ENCODE assay signal across 11 cellular contexts in genomic region chr16:53511084-53511402, GRCh38. TPM values are rescaled to one million over a fixed set of nuclear protein-coding genes. Genes with fewer than 3 reads are reported as not detected.
DNase-seq lines count a peak whose midpoint lies in the region; ATAC-seq, FAIRE-seq and TF ChIP-seq lines count a peak whose summit lies in the region.
"Had no signal": no experiment of that assay in that cellular context is flagged by ENCODE, and none has a peak within 500 bp of the region (broad histone marks: within the 10 kb centered on the region; RNA-seq: fewer than 3 reads in every experiment).

No MANE protein-coding gene starts in this region.

- H3K23ac ChIP-seq in H1 (ENCODE audit: insufficient read length) (no peak overlapping the region), mesenchymal stem cell (ENCODE audit: low read length in 2 of 2) (no peak overlapping the region)

- no peak overlapping the region for H3K4me3 ChIP-seq in breast epithelium
- H3K4me3 ChIP-seq in H1 (ENCODE audit: extremely low read depth in 1 of 4, insufficient read depth in 2 of 4, low read depth in 3 of 4, low read length in 4 of 4) = no peak overlapping the region
- no peak overlapping the region for H3K4me3 ChIP-seq in mesenchymal stem cell (ENCODE audit: insufficient read depth in 1 of 2, low read depth in 1 of 2, low read length in 2 of 2)
- no peak overlapping the region for H3K4me3 ChIP-seq in upper lobe of left lung
- H3K4me3 ChIP-seq in testis = no peak overlapping the region

- H4K91ac ChIP-seq in H1 (replicated peaks; ENCODE audit: insufficient read length, low read length) (no peak overlapping the region), mesenchymal stem cell (ENCODE audit: low read length) (no peak overlapping the region)

- no peak overlapping the region for H3K27ac Mint-ChIP-seq in MCF 10A (ENCODE audit: low read depth, unreplicated experiment)
- H3K27ac Mint-ChIP-seq in activated T-helper 2 cell treated with anti-CD3 and anti-CD28 coated beads, Interferon-gamma antibody, Interleukin-2, Interleukin-4, amounts not matched to agents 10 μg/mL and 5 μg/mL and 100 μg/mL, durations not matched to agents 14 hours and 24 hours and 36 hours = no peak overlapping the region
- H3K27ac Mint-ChIP-seq: nephron progenitor cell had no signal

- no peak overlapping the region for H4K5ac ChIP-seq in H1 (ENCODE audit: insufficient read length, low read depth, low read length)

- ATAC-seq in upper lobe of left lung (ENCODE audit: low FRiP score in 2 of 2) (peak in 1 of 2 donors; percentile 80), HG03097 (IDR thresholded peaks at IDR 0.05; ENCODE audit: low FRiP score, unreplicated experiment) (no peak)

- peak overlapping the region; percentile 71 to 78 for H3K27ac ChIP-seq in breast epithelium
- H3K27ac ChIP-seq in H1 (ENCODE audit: low read depth, low read length) = no peak overlapping the region
- no peak overlapping the region for H3K27ac ChIP-seq in mesenchymal stem cell (ENCODE audit: low read length, poor library complexity, severe bottlenecking)
- peak overlapping the region; percentile 21 to 60 (median 44) for H3K27ac ChIP-seq in upper lobe of left lung
- H3K27ac ChIP-seq in testis = no peak overlapping the region

- H2BK15ac ChIP-seq in H1 (ENCODE audit: low read length) = no peak overlapping the region
- no peak overlapping the region for H2BK15ac ChIP-seq in mesenchymal stem cell (ENCODE audit: low read depth, poor library complexity, severe bottlenecking)

- POLR2A ChIA-PET in MCF 10A (lab: Yijun Ruan, JAX) = no interaction called here
- POLR2A ChIA-PET in H1 (lab: Charles Lee; ENCODE audit: partially characterized antibody) = no interaction called here

- no peaks in the 10 kb centered on the region for H3K4me1 ChIP-seq in breast epithelium
- peaks cover 0 to 2% (median 0%) of the 10 kb centered on the region in 4 experiments; a peak in 1 of 7 replicates for H3K4me1 ChIP-seq in H1 (replicated peaks in 1 of 4; ENCODE audit: control insufficient read depth in 3 of 4, insufficient read depth in 4 of 4, low read length in 3 of 4)
- peaks cover 3% of the 10 kb centered on the region for H3K4me1 ChIP-seq in mesenchymal stem cell (ENCODE audit: control insufficient read depth, insufficient read depth, low read depth, low read length)
- H3K4me1 ChIP-seq in upper lobe of left lung = peaks cover 18 to 28% (median 21%) of the 10 kb centered on the region in 4 donors
- peaks cover 5% of the 10 kb centered on the region for H3K4me1 ChIP-seq in testis

- H2AK5ac ChIP-seq in H1 (ENCODE audit: low read depth, low read length) (no peak overlapping the region), mesenchymal stem cell (ENCODE audit: low read length, severe bottlenecking) (no peak overlapping the region)

- H3K18ac ChIP-seq in H1 (ENCODE audit: extremely low read depth, low read length) = no peak overlapping the region
- H3K18ac ChIP-seq in mesenchymal stem cell (ENCODE audit: low read depth in 1 of 2, low read length in 2 of 2) = no peak overlapping the region

- no peak overlapping the region for H2BK12ac ChIP-seq in H1 (ENCODE audit: low read depth, low read length)
- H2BK12ac ChIP-seq in mesenchymal stem cell (ENCODE audit: low read length in 2 of 2) = no peak overlapping the region

- H3K9me3 ChIP-seq in breast epithelium (no peaks in the 10 kb centered on the region), H1 (ENCODE audit: insufficient read depth in 2 of 2, low read depth in 1 of 2, low read length in 1 of 2) (peaks cover 9 to 10% of the 10 kb centered on the region in 2 experiments; a peak in 2 of 4 replicates), mesenchymal stem cell (ENCODE audit: control insufficient read depth, low read length) (no peaks in the 10 kb centered on the region), upper lobe of left lung (no peaks in the 10 kb centered on the region), testis (no peaks in the 10 kb centered on the region)

- TF ChIP-seq RAD21 in H1 (IDR thresholded peaks at IDR 0.05 in 1 of 2, conservative IDR thresholded peaks at IDR 0.05 in 1 of 2; ENCODE audit: low read depth in 2 of 2, low read length in 2 of 2) = no peak

- H3K27me3 Mint-ChIP-seq in MCF 10A (ENCODE audit: insufficient read depth, unreplicated experiment) = no peaks in the 10 kb centered on the region
- H3K27me3 Mint-ChIP-seq in activated T-helper 2 cell treated with anti-CD3 and anti-CD28 coated beads, Interferon-gamma antibody, Interleukin-2, Interleukin-4, amounts not matched to agents 10 μg/mL and 5 μg/mL and 100 μg/mL, durations not matched to agents 14 hours and 24 hours and 36 hours (ENCODE audit: low read depth) = no peaks in the 10 kb centered on the region
- H3K27me3 Mint-ChIP-seq: IgD-negative memory B cell had no signal

- BruUV-seq in MCF 10A (replicated peaks; lab: Mats Ljungman, UMichigan) = no TSS peak

- no peaks in the 10 kb centered on the region for H4K20me1 ChIP-seq in H1 (replicated peaks in 1 of 2; ENCODE audit: control insufficient read depth in 1 of 2, insufficient read depth in 2 of 2, low read length in 2 of 2)

- CTCF ChIA-PET in MCF 10A (lab: Yijun Ruan, JAX) (interaction anchor here (1.0 kb wide), 1 partner anchor 13 kb away, joined by 3 read pairs; no protein-coding TSS in a partner anchor), H1 (lab: Charles Lee; ENCODE audit: partially characterized antibody) (no interaction called here)

- H2BK120ac ChIP-seq in H1 (replicated peaks; ENCODE audit: low read depth, low read length) (no peak overlapping the region), mesenchymal stem cell (ENCODE audit: low read depth, low read length) (no peak overlapping the region)

- no peak for DNase-seq in breast epithelium (ENCODE audit: low spot score in 2 of 2)
- DNase-seq in MCF 10A (ENCODE audit: unreplicated experiment) = no peak
- DNase-seq in H1 (ENCODE audit: low read depth in 1 of 2, low spot score in 2 of 2) = no peak
- DNase-seq in mesenchymal stem cell = no peak
- DNase-seq in upper lobe of left lung = no peak
- no peak for DNase-seq in activated T-helper 2 cell treated with anti-CD3 and anti-CD28 coated beads, Interferon-gamma antibody, Interleukin-2, Interleukin-4, amounts not matched to agents 10 μg/mL and 5 μg/mL and 100 μg/mL, durations not matched to agents 14 hours and 24 hours and 36 hours (ENCODE audit: low spot score)
- no peak for DNase-seq in testis

- TF ChIP-seq EP300 in H1 (IDR thresholded peaks at IDR 0.05; ENCODE audit: borderline replicate concordance in 1 of 2, low read depth in 2 of 2, low read length in 2 of 2) = no peak
- no peak for TF ChIP-seq EP300 in upper lobe of left lung (IDR thresholded peaks at IDR 0.05)

- H3K9ac ChIP-seq in H1 (replicated peaks in 1 of 4; ENCODE audit: extremely low read depth in 1 of 4, low read depth in 3 of 4, low read length in 3 of 4) (no peak overlapping the region), mesenchymal stem cell (ENCODE audit: low read length) (peak overlapping the region; percentile 43)

- no peak overlapping the region for H2BK5ac ChIP-seq in H1 (ENCODE audit: low read depth, low read length)
- no peak overlapping the region for H2BK5ac ChIP-seq in mesenchymal stem cell (ENCODE audit: low read depth, low read length, poor library complexity, severe bottlenecking)

- no peak overlapping the region for H3K4me3 Mint-ChIP-seq in MCF 10A (ENCODE audit: unreplicated experiment)
- no peak overlapping the region for H3K4me3 Mint-ChIP-seq in activated T-helper 2 cell treated with anti-CD3 and anti-CD28 coated beads, Interferon-gamma antibody, Interleukin-2, Interleukin-4, amounts not matched to agents 10 μg/mL and 5 μg/mL and 100 μg/mL, durations not matched to agents 14 hours and 24 hours and 36 hours (ENCODE audit: low read depth)
- H3K4me3 Mint-ChIP-seq: activated T-cell treated with anti-CD3 and anti-CD28 coated beads, Interleukin-2, amount 50 U/mL, for 4 hours; nephron progenitor cell had no signal

- H2AFZ ChIP-seq in H1 (ENCODE audit: low read length) (peak overlapping the region; percentile 40; the same call in 1 of the 2 replicates), mesenchymal stem cell (ENCODE audit: low read depth, low read length) (no peak overlapping the region)

- WGBS in H1 (ENCODE audit: extremely low coverage in 1 of 2, insufficient coverage in 1 of 2, insufficient read length in 1 of 2, insufficient replicate concordance in 2 of 2, low coverage in 1 of 2, low lambda C conversion rate in 2 of 2, missing lambda C conversion rate in 1 of 2), 2 experiments = 87% methylated on average over 6 of the region's 6 CpGs; no CpG with 5 or more reads in 1 of the 2 experiments
- 90% methylated on average over 6 of the region's 6 CpGs for WGBS in mesenchymal stem cell
- WGBS in upper lobe of left lung, 2 donors = 83 to 93% methylated on average over 6 of the region's 6 CpGs
- 78 to 80% methylated on average over 6 of the region's 6 CpGs for whole genome bisulfite sequencing in testis, 2 donors

- TF ChIP-seq POLR2A in breast epithelium (IDR thresholded peaks at IDR 0.05) (no peak), H1 (IDR thresholded peaks at IDR 0.05; ENCODE audit: control extremely low read depth in 1 of 2, low read depth in 2 of 2, low read length in 2 of 2) (no peak), upper lobe of left lung (IDR thresholded peaks at IDR 0.05) (no peak), testis (IDR thresholded peaks at IDR 0.05) (no peak)

- TF ChIP-seq CTCF in breast epithelium (IDR thresholded peaks at IDR 0.05) = no peak
- TF ChIP-seq CTCF in MCF 10A (IDR thresholded peaks at IDR 0.05; ENCODE audit: unreplicated experiment) = no peak
- no peak for TF ChIP-seq CTCF in H1 (IDR thresholded peaks at IDR 0.05; ENCODE audit: control extremely low read depth in 1 of 3, insufficient read depth in 1 of 3, low read depth in 1 of 3, low read length in 3 of 3)
- no peak for TF ChIP-seq CTCF in upper lobe of left lung (IDR thresholded peaks at IDR 0.05)
- TF ChIP-seq CTCF in testis (IDR thresholded peaks at IDR 0.05) = no peak

- H3K36me3 ChIP-seq in breast epithelium (no peaks in the 10 kb centered on the region), H1 (ENCODE audit: control insufficient read depth in 2 of 4, insufficient read depth in 4 of 4, low read length in 3 of 4) (no peaks in the 10 kb centered on the region), mesenchymal stem cell (ENCODE audit: control insufficient read depth in 1 of 2, insufficient read depth in 2 of 2, low read depth in 1 of 2, low read length in 2 of 2) (no peaks in the 10 kb centered on the region), upper lobe of left lung (no peaks in the 10 kb centered on the region), testis (ENCODE audit: low read depth, missing control alignments) (no peaks in the 10 kb centered on the region)

- no peak overlapping the region for H3K4ac ChIP-seq in H1 (replicated peaks; ENCODE audit: insufficient read length, low read depth, low read length)
- no peak overlapping the region for H3K4ac ChIP-seq in mesenchymal stem cell (ENCODE audit: low read depth in 1 of 2, low read length in 2 of 2)

- no peaks in the 10 kb centered on the region for H3K23me2 ChIP-seq in H1 (ENCODE audit: low read depth, low read length)

- H3K36me3 Mint-ChIP-seq in MCF 10A (ENCODE audit: insufficient read depth, unreplicated experiment) = no peaks in the 10 kb centered on the region
- H3K36me3 Mint-ChIP-seq in activated T-helper 2 cell treated with anti-CD3 and anti-CD28 coated beads, Interferon-gamma antibody, Interleukin-2, Interleukin-4, amounts not matched to agents 10 μg/mL and 5 μg/mL and 100 μg/mL, durations not matched to agents 14 hours and 24 hours and 36 hours (ENCODE audit: low read depth) = peaks cover 6% of the 10 kb centered on the region

- H3K4me2 ChIP-seq in H1 (ENCODE audit: insufficient read depth in 1 of 2, low read depth in 2 of 2, low read length in 2 of 2) = no peak overlapping the region
- H3K4me2 ChIP-seq in mesenchymal stem cell (ENCODE audit: low read length, poor library complexity, severe bottlenecking) = no peak overlapping the region

- no peaks in the 10 kb centered on the region for H3K79me2 ChIP-seq in H1 (ENCODE audit: control insufficient read depth in 1 of 2, insufficient read depth in 2 of 2, low read length in 2 of 2)

- H3K14ac ChIP-seq in H1 (ENCODE audit: insufficient read length) (no peak overlapping the region), mesenchymal stem cell (ENCODE audit: low read length in 2 of 2) (no peak overlapping the region)

- H2BK20ac ChIP-seq in H1 (ENCODE audit: low read length) = no peak overlapping the region

- H3K4me1 Mint-ChIP-seq in MCF 10A (ENCODE audit: insufficient read depth, unreplicated experiment) = no peaks in the 10 kb centered on the region
- H3K4me1 Mint-ChIP-seq in activated T-helper 2 cell treated with anti-CD3 and anti-CD28 coated beads, Interferon-gamma antibody, Interleukin-2, Interleukin-4, amounts not matched to agents 10 μg/mL and 5 μg/mL and 100 μg/mL, durations not matched to agents 14 hours and 24 hours and 36 hours (ENCODE audit: low read depth) = peaks cover 28% of the 10 kb centered on the region

- intact Hi-C loops in breast epithelium (cut with DNase I; ENCODE audit: low total_unique reads) = no loop called here
- intact Hi-C loops in MCF 10A (cut with micrococcal nuclease) = loop anchor here (2.0 to 5.0 kb wide), 3 partner anchors 534 to 1442 kb away; no protein-coding TSS in a partner anchor
- intact Hi-C loops in activated T-helper 2 cell treated with anti-CD3 and anti-CD28 coated beads, Interferon-gamma antibody, Interleukin-2, Interleukin-4, amounts not matched to agents 10 μg/mL and 5 μg/mL and 100 μg/mL, durations not matched to agents 14 hours and 24 hours and 36 hours (cut with micrococcal nuclease) = loop anchor here (2.0 kb wide), 1 partner anchor 76 kb away; the partner anchor contains the start of gene RBL2
- intact Hi-C loops in testis (cut with DNase I; ENCODE audit: low total_unique reads) = no loop called here

- no peaks in the 10 kb centered on the region for H3K27me3 ChIP-seq in breast epithelium
- H3K27me3 ChIP-seq in H1 (replicated peaks in 1 of 4; ENCODE audit: control insufficient read depth in 3 of 4, extremely low read depth in 1 of 4, insufficient read depth in 3 of 4, low read length in 3 of 4) = no peaks in the 10 kb centered on the region
- no peaks in the 10 kb centered on the region for H3K27me3 ChIP-seq in mesenchymal stem cell (ENCODE audit: control insufficient read depth in 1 of 2, insufficient read depth in 1 of 2, low read length in 2 of 2)
- H3K27me3 ChIP-seq in upper lobe of left lung = no peaks in the 10 kb centered on the region
- no peaks in the 10 kb centered on the region for H3K27me3 ChIP-seq in testis

- no peak overlapping the region for H4K8ac ChIP-seq in H1 (ENCODE audit: extremely low read depth, insufficient read depth, low read length)
- no peak overlapping the region for H4K8ac ChIP-seq in mesenchymal stem cell (ENCODE audit: low read length)

- H3K79me1 ChIP-seq in H1 (ENCODE audit: low read depth, low read length) = no peaks in the 10 kb centered on the region
- H3K79me1 ChIP-seq in mesenchymal stem cell (replicated peaks; ENCODE audit: low read length, poor library complexity, severe bottlenecking) = no peaks in the 10 kb centered on the region

- no peak overlapping the region for H3K56ac ChIP-seq in H1 (replicated peaks; ENCODE audit: insufficient read length, low read depth, low read length)

- FAIRE-seq in H1 (lab: Jason Lieb, UNC) = no peak

- H3K9me3 Mint-ChIP-seq in MCF 10A (ENCODE audit: unreplicated experiment) = no peaks in the 10 kb centered on the region
- H3K9me3 Mint-ChIP-seq in activated T-helper 2 cell treated with anti-CD3 and anti-CD28 coated beads, Interferon-gamma antibody, Interleukin-2, Interleukin-4, amounts not matched to agents 10 μg/mL and 5 μg/mL and 100 μg/mL, durations not matched to agents 14 hours and 24 hours and 36 hours = peaks cover 8% of the 10 kb centered on the region
- H3K9me3 Mint-ChIP-seq: activated T-cell treated with anti-CD3 and anti-CD28 coated beads, Interleukin-2, amount 50 U/mL, for 4 hours had no signal

RNA-seq across cellular contexts. Expression of gene AKTIP, which starts 8.0 kb away (rescaled TPM):
- 10 to 100 TPM; 39.3 to 56.3 (median 45.3) TPM for total RNA-seq in breast epithelium
- 27.6 and 30.3 TPM in 2 replicates for total RNA-seq in MCF 10A (2022)
- 15.6 and 16.5 TPM in 2 replicates for total RNA-seq in H1 (2021; fragmentation: NEBNext Ultra II Directional; extraction: Animal tissue kit (Norgen Biotek cat#: 25700))
- polyA plus RNA-seq in H1 (2011; rRNA removed) = 12.1 and 15.0 TPM in 2 replicates
- 19.9 TPM for polyA plus RNA-seq in H1 (2011; cell fraction: cytosol; rRNA removed)
- 19.6 TPM for polyA plus RNA-seq in H1 (2011; cell fraction: nucleus; rRNA removed)
- 18.4 to 26.7 TPM (median 19.4 TPM) in 4 replicates for polyA plus RNA-seq in H1 (2012, experiment 1 of 2)
- 1.3 TPM for polyA plus RNA-seq in H1 (2012, experiment 2 of 2)
- 10.2 TPM for polyA plus RNA-seq in H1 (2013, experiment 1 of 2)
- 12.1 TPM for polyA plus RNA-seq in H1 (2013, experiment 2 of 2)
- polyA minus RNA-seq in H1 (2011; rRNA and poly(A)+ RNA removed) = 26.8 and 34.1 TPM in 2 replicates
- polyA minus RNA-seq in H1 (2011; cell fraction: cytosol; rRNA and poly(A)+ RNA removed) = 16.7 TPM
- 34.5 TPM for polyA minus RNA-seq in H1 (2011; cell fraction: nucleus; rRNA and poly(A)+ RNA removed)
- polyA plus RNA-seq in mesenchymal stem cell (2013, experiment 1 of 2) = 13.0 TPM
- 14.0 TPM for polyA plus RNA-seq in mesenchymal stem cell (2013, experiment 2 of 2)
- 10 to 100 TPM; 35.6 to 61.3 (median 47.0) TPM for total RNA-seq in upper lobe of left lung
- 17.1 and 20.5 TPM in 2 replicates for total RNA-seq in activated T-helper 2 cell treated with anti-CD3 and anti-CD28 coated beads, Interferon-gamma antibody, Interleukin-2, Interleukin-4, amounts not matched to agents 10 μg/mL and 5 μg/mL and 100 μg/mL, durations not matched to agents 14 hours and 24 hours and 36 hours
- total RNA-seq in testis = 10 to 100 TPM; 58.4 to 75.3 TPM
- 75.4 TPM for polyA plus RNA-seq in testis (ENCODE audit: insufficient read depth, low read depth, low replicate concordance)

Comparison
In these comparisons a context has a peak if more than half of its experiments do, and no peak if none do; other contexts are left out.
1. intact Hi-C loops: an anchor here in MCF 10A (2.0 to 5.0 kb wide) and activated T-helper 2 cell treated with anti-CD3 and anti-CD28 coated beads, Interferon-gamma antibody, Interleukin-2, Interleukin-4, amounts not matched to agents 10 μg/mL and 5 μg/mL and 100 μg/mL, durations not matched to agents 14 hours and 24 hours and 36 hours (2.0 kb wide); none called in breast epithelium and testis.
2. H3K27ac ChIP-seq: peak in breast epithelium (2 of 2) and upper lobe of left lung (4 of 4); none in H1 (single experiment), mesenchymal stem cell (single experiment) and testis (0 of 2).